26 cellular contexts compared by ENCODE assay signal in genomic region chr10:111446966-111447365, GRCh38.
"Had no signal": no experiment of that assay in that cellular context is flagged by ENCODE, and none has a peak within 500 bp of the region (broad histone marks: within the 10 kb centered on the region; RNA-seq: fewer than 3 reads in every experiment).

No MANE protein-coding gene starts in this region.

- H3K27ac ChIP-seq: neutrophil, pancreas, psoas muscle, right lobe of liver, sigmoid colon, suprapubic skin, testis, tibial artery, transverse colon, upper lobe of right lung, uterus had no signal

- H3K4me3 ChIP-seq: pancreas, psoas muscle, right lobe of liver, sigmoid colon, suprapubic skin, testis, tibial artery, transverse colon, upper lobe of right lung, uterus had no signal

- H3K36me3 ChIP-seq: neutrophil, pancreas, right lobe of liver, sigmoid colon, suprapubic skin, tibial artery, transverse colon, upper lobe of right lung, uterus had no signal

- H3K9me3 ChIP-seq: neutrophil, pancreas, psoas muscle, right lobe of liver, sigmoid colon, suprapubic skin, testis, tibial artery, transverse colon, upper lobe of right lung, uterus had no signal

- H3K27me3 ChIP-seq: neutrophil, pancreas, right lobe of liver, sigmoid colon, suprapubic skin, testis, tibial artery, transverse colon, upper lobe of right lung, uterus had no signal

- H3K4me1 ChIP-seq: pancreas, psoas muscle, right lobe of liver, sigmoid colon, suprapubic skin, testis, tibial artery, transverse colon, upper lobe of right lung, uterus had no signal

- DNase-seq: naive thymus-derived CD8-positive, alpha-beta T cell; nephron progenitor cell; nucleus accumbens; pancreas; posterior cingulate gyrus; psoas muscle; right cardiac atrium; right lobe of liver; sigmoid colon; small intestine; stimulated activated CD4-positive, alpha-beta T cell treated with anti-CD3 and anti-CD28 coated beads, Interleukin-15, amount 100 ng/mL, for 24 hours; stimulated activated CD4-positive, alpha-beta T cell treated with anti-CD3 and anti-CD28 coated beads, Interleukin-2, amount 100 ng/mL, for 24 hours; stimulated activated CD4-positive, alpha-beta T cell treated with anti-CD3 and anti-CD28 coated beads, Interleukin-2, amount 100 ng/mL, for 48 hours; stimulated activated CD4-positive, alpha-beta T cell treated with anti-CD3 and anti-CD28 coated beads, Interleukin-4, amount 100 ng/mL, for 4 hours; stimulated activated CD8-positive, alpha-beta memory T cell treated with anti-CD3 and anti-CD28 coated beads, Interleukin-4, amount 100 ng/mL, for 48 hours; stimulated activated naive CD4-positive, alpha-beta T cell; stimulated activated naive CD8-positive, alpha-beta T cell treated with anti-CD3 and anti-CD28 coated beads, Interleukin-15, amount 100 ng/mL, for 72 hours; stimulated activated naive CD8-positive, alpha-beta T cell treated with anti-CD3 and anti-CD28 coated beads, Interleukin-15, Interleukin-2, amounts not matched to agents 100 U/mL and 50 U/mL, for 24 hours; substantia nigra; testis; tibial artery; transverse colon; upper lobe of right lung; uterus had no signal
